8 cellular contexts compared by ENCODE assay signal in genomic region chr17:32483451-32484019, GRCh38. TPM values are rescaled to one million over a fixed set of nuclear protein-coding genes. Genes with fewer than 3 reads are reported as not detected.
DNase-seq lines count a peak whose midpoint lies in the region; ATAC-seq and TF ChIP-seq lines count a peak whose summit lies in the region.

No MANE protein-coding gene starts in this region.

- H3K4me3 ChIP-seq in CD4-positive, alpha-beta memory T cell (ENCODE audit: low read length in 2 of 2), result no peak overlapping the region

- H3K4me1 Mint-ChIP-seq in CD4-positive, alpha-beta memory T cell, result peaks cover 10 to 24% (median 13%) of the 10 kb centered on the region in 4 donors
- H3K4me1 Mint-ChIP-seq in H9 (peaks cover 37 to 49% of the 10 kb centered on the region in 2 experiments), neural crest cell (peaks cover 38% of the 10 kb centered on the region)
- H3K4me1 Mint-ChIP-seq in activated naive CD4-positive, alpha-beta T cell treated with anti-CD3 and anti-CD28 coated beads, Interleukin-2, amount 10 ng/mL, durations not matched to agents 7 days and 5 days, result peaks cover 21% of the 10 kb centered on the region

- no peaks in the 10 kb centered on the region for H3K79me2 ChIP-seq in H9 (ENCODE audit: insufficient read depth, low read length)

- peak; percentile 50 to 61 (median 57) for DNase-seq in CD4-positive, alpha-beta memory T cell
- DNase-seq in H9 (peak; percentile 92), NCI-H510A (lab: John Stamatoyannopoulos, UW) (peak; percentile 57), foreskin melanocyte (peak; percentile 69), neural crest cell (ENCODE audit: low read depth, low spot score) (peak; percentile 42)
- peak; percentile 59 for DNase-seq in activated naive CD4-positive, alpha-beta T cell treated with anti-CD3 and anti-CD28 coated beads, Interleukin-2, amount 10 ng/mL, durations not matched to agents 7 days and 5 days

- no peak for ATAC-seq in HG03469 (IDR thresholded peaks at IDR 0.05; ENCODE audit: unreplicated experiment)
- ATAC-seq in HG02588 (IDR thresholded peaks at IDR 0.05; ENCODE audit: unreplicated experiment), result no peak

- no peak overlapping the region for H2BK15ac ChIP-seq in H9 (ENCODE audit: low read depth, low read length)

- intact Hi-C loops in CD4-positive, alpha-beta memory T cell (cut with micrococcal nuclease), result loop anchor here (1.0 kb wide), 3 partner anchors 41 to 272 kb away; no protein-coding TSS in a partner anchor

- no peak overlapping the region for H3T11ph ChIP-seq in H9 (ENCODE audit: low read length)

- POLR2A ChIA-PET in CD4-positive, alpha-beta memory T cell (lab: Charles Lee; ENCODE audit: partially characterized antibody), result interaction anchor here (0.6 to 7.7 kb wide), 11 partner anchors 9 to 65 kb away, joined by 3 to 91 read pairs (median 4); partner anchors contain the start of gene PSMD11

- no peak overlapping the region for H3K14ac ChIP-seq in H9 (ENCODE audit: insufficient read depth, low read length)

- H3K4me2 ChIP-seq in H9 (ENCODE audit: insufficient read depth, insufficient read length, low read length), result no peak overlapping the region

- no peak overlapping the region for H2AK5ac ChIP-seq in H9 (ENCODE audit: insufficient read length, low read length)

- WGBS in H9 (ENCODE audit: extremely low coverage, insufficient read length, low lambda C conversion rate), result no CpG with 5 or more reads among the region's 7 CpGs

- no peak overlapping the region for H3K27ac ChIP-seq in CD4-positive, alpha-beta memory T cell (ENCODE audit: low read depth, low read length)
- H3K27ac ChIP-seq in H9 (ENCODE audit: insufficient read length, low read depth, low read length), result no peak overlapping the region

- peaks cover 16% of the 10 kb centered on the region for H3K4me1 ChIP-seq in CD4-positive, alpha-beta memory T cell (ENCODE audit: insufficient read depth, low read length)
- H3K4me1 ChIP-seq in H9 (ENCODE audit: insufficient read depth, low read length), result peaks cover 10% of the 10 kb centered on the region; the same call in 1 of the 2 replicates

- H3K4me3 Mint-ChIP-seq in CD4-positive, alpha-beta memory T cell, result peak overlapping the region in 2 of 8 donors; percentile 9 to 62
- peak overlapping the region in 1 of 2 experiments; percentile 5; a peak in 1 of 5 replicates for H3K4me3 Mint-ChIP-seq in H9
- H3K4me3 Mint-ChIP-seq in activated naive CD4-positive, alpha-beta T cell treated with anti-CD3 and anti-CD28 coated beads, Interleukin-2, amount 10 ng/mL, durations not matched to agents 7 days and 5 days, result no peak overlapping the region
- peak overlapping the region; percentile 83 for H3K4me3 Mint-ChIP-seq in neural crest cell

- H3K18ac ChIP-seq in H9 (ENCODE audit: insufficient read length, low read depth, low read length), result no peak overlapping the region

- H3K27me3 ChIP-seq in CD4-positive, alpha-beta memory T cell (ENCODE audit: insufficient read depth, low read length), result no peaks in the 10 kb centered on the region
- no peaks in the 10 kb centered on the region for H3K27me3 ChIP-seq in H9 (ENCODE audit: insufficient read depth, low read length)

- TF ChIP-seq CTCF in H9 (conservative IDR thresholded peaks at IDR 0.05) (peak; percentile 70), neural crest cell (conservative IDR thresholded peaks at IDR 0.05) (peak; percentile 69)

- no peak overlapping the region for H3K4ac ChIP-seq in H9 (ENCODE audit: low read depth, low read length)

- peaks cover 12% of the 10 kb centered on the region for H3K23me2 ChIP-seq in H9 (ENCODE audit: insufficient read length, low read depth, low read length, poor library complexity, severe bottlenecking)

- H2BK20ac ChIP-seq in H9 (ENCODE audit: low read depth, low read length, poor library complexity, severe bottlenecking), result no peak overlapping the region

- H4K8ac ChIP-seq in H9 (replicated peaks; ENCODE audit: insufficient read length, low read depth, low read length), result no peak overlapping the region

- no peak overlapping the region for H2AFZ ChIP-seq in H9 (ENCODE audit: low read length)

- no peak overlapping the region for H2BK5ac ChIP-seq in H9 (ENCODE audit: insufficient read length, low read length)

- peaks cover 0 to 2% (median 0%) of the 10 kb centered on the region in 8 donors for H3K9me3 Mint-ChIP-seq in CD4-positive, alpha-beta memory T cell
- H3K9me3 Mint-ChIP-seq in H9, result no peaks in the 10 kb centered on the region; a peak in 1 of 5 replicates
- H3K9me3 Mint-ChIP-seq in activated naive CD4-positive, alpha-beta T cell treated with anti-CD3 and anti-CD28 coated beads, Interleukin-2, amount 10 ng/mL, durations not matched to agents 7 days and 5 days, result no peaks in the 10 kb centered on the region
- H3K9me3 Mint-ChIP-seq in neural crest cell, result no peaks in the 10 kb centered on the region

- CTCF ChIA-PET in CD4-positive, alpha-beta memory T cell (lab: Charles Lee; ENCODE audit: partially characterized antibody), result interaction anchor here (0.6 to 10.8 kb wide), 34 partner anchors 8 to 394 kb away, joined by 3 to 105 read pairs (median 4); partner anchors contain the start of gene PSMD11
- CTCF ChIA-PET in activated naive CD4-positive, alpha-beta T cell treated with anti-CD3 and anti-CD28 coated beads, Interleukin-2, amount 10 ng/mL, durations not matched to agents 7 days and 5 days (lab: Charles Lee), result interaction anchor here (0.6 to 5.2 kb wide), 33 partner anchors 8 to 453 kb away, joined by 3 to 51 read pairs (median 4); partner anchors contain the start of gene PSMD11

- no peaks in the 10 kb centered on the region for H4K20me1 ChIP-seq in H9 (ENCODE audit: control insufficient read depth, insufficient read depth, insufficient read length)

- peaks cover 25% of the 10 kb centered on the region for H3K36me3 ChIP-seq in CD4-positive, alpha-beta memory T cell (ENCODE audit: insufficient read depth, low read length)

- no peak overlapping the region for H2BK120ac ChIP-seq in H9 (ENCODE audit: low read depth, low read length, poor library complexity, severe bottlenecking)

- no peak overlapping the region for H3K9ac ChIP-seq in H9 (ENCODE audit: extremely low read depth, insufficient read length, low read length)

- peak overlapping the region; percentile 61 to 93 (median 89) for H3K27ac Mint-ChIP-seq in CD4-positive, alpha-beta memory T cell
- H3K27ac Mint-ChIP-seq in H9, result peak overlapping the region; percentile 36 to 97 (median 92); a peak in 5 of 7 replicates
- peak overlapping the region; percentile 4 for H3K27ac Mint-ChIP-seq in activated naive CD4-positive, alpha-beta T cell treated with anti-CD3 and anti-CD28 coated beads, Interleukin-2, amount 10 ng/mL, durations not matched to agents 7 days and 5 days
- H3K27ac Mint-ChIP-seq in neural crest cell (ENCODE audit: unreplicated experiment), result peak overlapping the region; percentile 20

- H3K36me3 Mint-ChIP-seq in CD4-positive, alpha-beta memory T cell, result peaks cover 35 to 46% of the 10 kb centered on the region in 2 donors
- H3K36me3 Mint-ChIP-seq in H9 (ENCODE audit: insufficient read depth in 1 of 3, low read depth in 3 of 3) (peaks cover 29 to 47% (median 46%) of the 10 kb centered on the region in 3 experiments), neural crest cell (ENCODE audit: low read depth) (peaks cover 6% of the 10 kb centered on the region)
- H3K36me3 Mint-ChIP-seq in activated naive CD4-positive, alpha-beta T cell treated with anti-CD3 and anti-CD28 coated beads, Interleukin-2, amount 10 ng/mL, durations not matched to agents 7 days and 5 days, result peaks cover 37% of the 10 kb centered on the region

- H2BK12ac ChIP-seq in H9 (ENCODE audit: insufficient read length, low read depth, low read length), result no peak overlapping the region

- H3K23ac ChIP-seq in H9 (ENCODE audit: insufficient read length, low read depth, low read length), result no peak overlapping the region

- no peaks in the 10 kb centered on the region for H3K9me3 ChIP-seq in CD4-positive, alpha-beta memory T cell (ENCODE audit: control insufficient read depth in 1 of 2, low read length in 2 of 2)
- no peaks in the 10 kb centered on the region for H3K9me3 ChIP-seq in H9 (ENCODE audit: control insufficient read depth, low read depth, low read length)

- H3K79me1 ChIP-seq in H9 (ENCODE audit: insufficient read depth, low read depth, low read length, poor library complexity, severe bottlenecking), result peaks cover 3% of the 10 kb centered on the region

- H4K5ac ChIP-seq in H9 (ENCODE audit: insufficient read length, low read depth, low read length), result no peak overlapping the region

- H3K27me3 Mint-ChIP-seq in CD4-positive, alpha-beta memory T cell, result no peaks in the 10 kb centered on the region
- H3K27me3 Mint-ChIP-seq in H9 (ENCODE audit: low read depth) (peaks cover 1% of the 10 kb centered on the region), neural crest cell (ENCODE audit: low read depth) (no peaks in the 10 kb centered on the region)
- peaks cover 7% of the 10 kb centered on the region for H3K27me3 Mint-ChIP-seq in activated naive CD4-positive, alpha-beta T cell treated with anti-CD3 and anti-CD28 coated beads, Interleukin-2, amount 10 ng/mL, durations not matched to agents 7 days and 5 days

- H4K91ac ChIP-seq in H9 (ENCODE audit: insufficient read length, low read depth, low read length), result no peak overlapping the region

- H3K56ac ChIP-seq in H9 (ENCODE audit: insufficient read length, low read depth, low read length), result no peak overlapping the region

RNA-seq across cellular contexts. Expression of gene CDK5R1, which starts 3.3 kb away (rescaled TPM):
- total RNA-seq in CD4-positive, alpha-beta memory T cell, result 10 to 100 TPM; 20.6 to 21.2 TPM
- polyA plus RNA-seq in CD4-positive, alpha-beta memory T cell, result 10 to 100 TPM in 1 of 2 donors, 1 to 10 TPM in 1; 1.2 to 10.5 TPM
- total RNA-seq in H9 (2021) (10.4 and 11.4 TPM in 2 replicates), neural crest cell (33.6 and 34.1 TPM in 2 replicates)

RNA-seq across cellular contexts. Expression of gene PSMD11, which starts 39.2 kb away (rescaled TPM):
- 10 to 100 TPM; 58.0 to 68.2 TPM for total RNA-seq in CD4-positive, alpha-beta memory T cell
- polyA plus RNA-seq in CD4-positive, alpha-beta memory T cell, result 100 to 1,000 TPM; 138 to 140 TPM
- 169 and 175 TPM in 2 replicates for total RNA-seq in H9 (2021)
- total RNA-seq in neural crest cell, result 139 and 156 TPM in 2 replicates

Comparison
In these comparisons a context has a peak if more than half of its experiments do, and no peak if none do; other contexts are left out.
1. DNase-seq: peak in every context shown above with its lines; median percentile 92 in H9; 69 in foreskin melanocyte; 59 in activated naive CD4-positive, alpha-beta T cell treated with anti-CD3 and anti-CD28 coated beads, Interleukin-2, amount 10 ng/mL, durations not matched to agents 7 days and 5 days; 57 in CD4-positive, alpha-beta memory T cell; 57 in NCI-H510A; 42 in neural crest cell.
2. H3K27ac Mint-ChIP-seq: peak in every context shown above with its lines; median percentile 92 in H9; 89 in CD4-positive, alpha-beta memory T cell; 20 in neural crest cell; 4 in activated naive CD4-positive, alpha-beta T cell treated with anti-CD3 and anti-CD28 coated beads, Interleukin-2, amount 10 ng/mL, durations not matched to agents 7 days and 5 days.